ENCODE assay signal across 8 cellular contexts in genomic region chr1:24186993-24187790, GRCh38. TPM values are rescaled to one million over a fixed set of nuclear protein-coding genes. Genes with fewer than 3 reads are reported as not detected.
DNase-seq lines count a peak whose midpoint lies in the region; ATAC-seq, FAIRE-seq and TF ChIP-seq lines count a peak whose summit lies in the region.

IFNLR1 (minus strand) TSS chr1:24187289; CDS start chr1:24187248, 41 bp downstream.

- peaks cover 0 to 33% of the 10 kb centered on the region in 2 donors for H3K27me3 Mint-ChIP-seq in natural killer cell treated with Interleukin-12 subunit alpha and Interleukin-12 subunit beta and Interleukin-15 and Interleukin-18, amount 100 ng/mL, for 72 hours

- H3K36me3 Mint-ChIP-seq in natural killer cell treated with Interleukin-12 subunit alpha and Interleukin-12 subunit beta and Interleukin-15 and Interleukin-18, amount 100 ng/mL, for 72 hours = no peaks in the 10 kb centered on the region

- TF ChIP-seq POLR2A in H54 (IDR thresholded peaks at IDR 0.05; ENCODE audit: low read depth, low read length) = no peak

- peak; percentile 74 for DNase-seq in NK-92 treated with Interleukin-12 subunit alpha and Interleukin-12 subunit beta, amount 100 ng/mL, for 24 hours (lab: John Stamatoyannopoulos, UW)
- DNase-seq in NK-92 (lab: John Stamatoyannopoulos, UW; ENCODE audit: unreplicated experiment) (no peak), NCI-H2171 (lab: John Stamatoyannopoulos, UW) (peak; percentile 89), epithelial cell of proximal tubule (ENCODE audit: low read depth) (no peak), H54 (ENCODE audit: insufficient read length, low spot score) (no peak)
- DNase-seq in activated CD8-positive, alpha-beta memory T cell treated with anti-CD3 and anti-CD28 coated beads, Interleukin-2, amount 50 U/mL, for 24 hours (ENCODE audit: extremely low read depth) = peak; percentile 49
- no peak for DNase-seq in natural killer cell treated with Interleukin-12 subunit alpha and Interleukin-12 subunit beta and Interleukin-15 and Interleukin-18, amount 100 ng/mL, for 72 hours (ENCODE audit: low spot score)
- DNase-seq in stimulated activated naive CD4-positive, alpha-beta T cell treated with Interleukin-2 at 50 U/mL for 16 hours (lab: John Stamatoyannopoulos, UW) = peak; percentile 70

- H3K9me3 Mint-ChIP-seq in natural killer cell treated with Interleukin-12 subunit alpha and Interleukin-12 subunit beta and Interleukin-15 and Interleukin-18, amount 100 ng/mL, for 72 hours = no peaks in the 10 kb centered on the region

- peak; percentile 75 to 85 for ATAC-seq in natural killer cell treated with Interleukin-12 subunit alpha and Interleukin-12 subunit beta and Interleukin-15 and Interleukin-18, amount 100 ng/mL, for 72 hours

- no peak within 1 kb of the TSS for H3K27ac Mint-ChIP-seq in natural killer cell treated with Interleukin-12 subunit alpha and Interleukin-12 subunit beta and Interleukin-15 and Interleukin-18, amount 100 ng/mL, for 72 hours

- peaks cover 17 to 45% of the 10 kb centered on the region in 2 donors for H3K4me1 Mint-ChIP-seq in natural killer cell treated with Interleukin-12 subunit alpha and Interleukin-12 subunit beta and Interleukin-15 and Interleukin-18, amount 100 ng/mL, for 72 hours (ENCODE audit: low read depth in 2 of 2)

- H3K4me3 Mint-ChIP-seq in natural killer cell treated with Interleukin-12 subunit alpha and Interleukin-12 subunit beta and Interleukin-15 and Interleukin-18, amount 100 ng/mL, for 72 hours = peak within 1 kb of the TSS; percentile 72

- no peak for FAIRE-seq in H54 (lab: Jason Lieb, UNC)

- peak within 1 kb of the TSS; percentile 67 for H3K4me3 ChIP-seq in epithelial cell of proximal tubule (ENCODE audit: low read depth, low read length)

- TF ChIP-seq CTCF in epithelial cell of proximal tubule (conservative IDR thresholded peaks at IDR 0.05; ENCODE audit: low read depth, low read length) = no peak

RNA-seq across cellular contexts. Expression of gene IFNLR1, which starts in this region (rescaled TPM):
- total RNA-seq in epithelial cell of proximal tubule = 3.6 and 4.2 TPM in 2 replicates
- 1 to 10 TPM in 1 of 2 donors, under 1 TPM in 1; 0.36 to 2.0 TPM for total RNA-seq in natural killer cell treated with Interleukin-12 subunit alpha and Interleukin-12 subunit beta and Interleukin-15 and Interleukin-18, amount 100 ng/mL, for 72 hours

Comparison
In these comparisons a context has a peak if more than half of its experiments do, and no peak if none do; other contexts are left out.
1. DNase-seq: peak in NK-92 treated with Interleukin-12 subunit alpha and Interleukin-12 subunit beta, amount 100 ng/mL, for 24 hours (single experiment), NCI-H2171 (single experiment), activated CD8-positive, alpha-beta memory T cell treated with anti-CD3 and anti-CD28 coated beads, Interleukin-2, amount 50 U/mL, for 24 hours (single experiment) and stimulated activated naive CD4-positive, alpha-beta T cell treated with Interleukin-2 at 50 U/mL for 16 hours (single experiment); none in NK-92 (single experiment), epithelial cell of proximal tubule (single experiment), natural killer cell treated with Interleukin-12 subunit alpha and Interleukin-12 subunit beta and Interleukin-15 and Interleukin-18, amount 100 ng/mL, for 72 hours (single experiment) and H54 (single experiment).